22 cellular contexts compared by ENCODE assay signal in the genomic region with DNA sequence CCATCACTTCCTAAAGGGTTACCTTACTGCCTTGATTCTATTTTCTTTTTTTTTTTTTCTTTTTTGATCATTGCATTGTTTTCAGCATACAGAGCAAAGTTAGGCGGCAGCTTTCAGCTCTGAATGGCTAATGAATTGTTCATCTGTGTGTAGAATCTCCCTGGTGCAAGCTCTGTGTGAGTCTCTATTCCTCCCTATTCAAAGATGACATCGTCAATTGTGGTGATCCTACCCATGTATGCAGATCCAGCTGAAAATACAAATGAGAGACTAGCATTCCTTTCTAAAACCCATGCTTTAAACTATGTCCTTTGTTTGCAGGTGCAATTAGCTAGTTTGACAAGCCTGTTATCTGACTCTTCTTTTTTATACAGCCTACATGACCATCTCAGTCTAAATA.
DNase-seq lines count a peak whose midpoint lies in the region; ATAC-seq and TF ChIP-seq lines count a peak whose summit lies in the region.
"Had no signal": no experiment of that assay in that cellular context is flagged by ENCODE, and none has a peak within 500 bp of the region (broad histone marks: within the 10 kb centered on the region; RNA-seq: fewer than 3 reads in every experiment).

No MANE protein-coding gene starts in this region.

- intact Hi-C loops in CD4-positive, alpha-beta memory T cell (cut with micrococcal nuclease), result no loop called here
- intact Hi-C loops in adrenal gland (cut with DNase I), result no loop called here

- 89 to 94% (median 92%) methylated on average over 2 of the region's 2 CpGs for WGBS in adrenal gland, 4 donors

- POLR2A ChIA-PET in CD4-positive, alpha-beta memory T cell (lab: Charles Lee; ENCODE audit: partially characterized antibody), result no interaction called here

- TF ChIP-seq CTCF in GM23338 (conservative IDR thresholded peaks at IDR 0.05; ENCODE audit: low read depth in 2 of 2) (no peak), adrenal gland (IDR thresholded peaks at IDR 0.05) (no peak), brain microvascular endothelial cell (IDR thresholded peaks at IDR 0.05; ENCODE audit: low read depth, low read length, missing control alignments) (no peak)

- no peaks in the 10 kb centered on the region for H3K9me3 ChIP-seq in CD4-positive, alpha-beta memory T cell (ENCODE audit: control insufficient read depth in 1 of 2, low read length in 2 of 2)
- H3K9me3 ChIP-seq in adrenal gland (replicated peaks in 1 of 3), result no peaks in the 10 kb centered on the region
- H3K9me3 ChIP-seq: SK-N-SH had no signal

- CTCF ChIA-PET in CD4-positive, alpha-beta memory T cell (lab: Charles Lee; ENCODE audit: partially characterized antibody), result no interaction called here

- H2AFZ ChIP-seq in GM23338, result no peak overlapping the region
- H2AFZ ChIP-seq: GM23248 had no signal

- H3F3A ChIP-seq in GM23338 (replicated peaks; ENCODE audit: low read depth), result no peaks in the 10 kb centered on the region

- peaks cover 32 to 45% of the 10 kb centered on the region in 2 donors for H3K36me3 Mint-ChIP-seq in CD4-positive, alpha-beta memory T cell
- H3K36me3 Mint-ChIP-seq in GM23338 (ENCODE audit: low read depth), result peaks cover 3% of the 10 kb centered on the region; the same call in 1 of the 3 replicates
- H3K36me3 Mint-ChIP-seq in central memory CD8-positive, alpha-beta T cell (ENCODE audit: insufficient read depth), result peaks cover 5% of the 10 kb centered on the region

- DNase-seq in CD4-positive, alpha-beta memory T cell, result no peak
- peak; percentile 27 for DNase-seq in GM23338 (ENCODE audit: low spot score)
- DNase-seq in central memory CD8-positive, alpha-beta T cell (ENCODE audit: low spot score in 2 of 2), result no peak
- DNase-seq in midbrain (lab: John Stamatoyannopoulos, UW), result peak; percentile 11
- no peak for DNase-seq in adrenal gland
- no peak for DNase-seq in activated gamma-delta T cell treated with Interleukin-2 at 50 U/mL for 16 hours
- no peak for DNase-seq in brain microvascular endothelial cell
- DNase-seq: CD4-positive, CD25-positive, alpha-beta regulatory T cell; COR-L47; DMS79; GM23248; HCEC 1CT; KG1; NCI-H1092 treated with DMSO at 0.1 percent for 48 hours; NCI-H1436 treated with DMSO at 0.1 percent for 48 hours; NCI-H2029 treated with DMSO at 0.1 percent for 48 hours; NCI-H510A; NCI-H774; NK-92 treated with Interleukin-12 subunit alpha and Interleukin-12 subunit beta, amount 100 ng/mL, for 24 hours; SIG-M5; SK-N-SH had no signal

- peak overlapping the region in 1 of 8 donors; percentile 11 for H3K4me3 Mint-ChIP-seq in CD4-positive, alpha-beta memory T cell
- no peak overlapping the region for H3K4me3 Mint-ChIP-seq in GM23338
- no peak overlapping the region for H3K4me3 Mint-ChIP-seq in central memory CD8-positive, alpha-beta T cell
- H3K4me3 Mint-ChIP-seq: CD4-positive, CD25-positive, alpha-beta regulatory T cell had no signal

- H3K9me2 ChIP-seq in GM23338 (ENCODE audit: insufficient read depth), result no peaks in the 10 kb centered on the region

- H4K20me1 ChIP-seq in GM23338 (replicated peaks; ENCODE audit: insufficient read depth), result no peaks in the 10 kb centered on the region

- in situ Hi-C loops in brain microvascular endothelial cell (cut with HindIII; ENCODE audit: low pct_ligation_motif_present, low sequenced_read_pairs), result no loop called here

- ATAC-seq in GM23338, result peak; percentile 36; the same call in 2 of the 3 replicates
- ATAC-seq in central memory CD8-positive, alpha-beta T cell (replicated peaks; ENCODE audit: extremely low read depth, poor library complexity, severe bottlenecking), result no peak
- ATAC-seq: Panc1 had no signal

- no peak overlapping the region for H3K27ac ChIP-seq in CD4-positive, alpha-beta memory T cell (ENCODE audit: low read depth, low read length)
- H3K27ac ChIP-seq in GM23338 (ENCODE audit: low read depth), result no peak overlapping the region
- H3K27ac ChIP-seq in adrenal gland, result no peak overlapping the region
- no peak overlapping the region for H3K27ac ChIP-seq in brain microvascular endothelial cell
- H3K27ac ChIP-seq: GM23248 had no signal

- no peak overlapping the region for H3K4me3 ChIP-seq in CD4-positive, alpha-beta memory T cell (ENCODE audit: low read length in 2 of 2)
- H3K4me3 ChIP-seq in GM23338 (no peak overlapping the region), adrenal gland (no peak overlapping the region), brain microvascular endothelial cell (ENCODE audit: low read depth, low read length) (no peak overlapping the region)
- H3K4me3 ChIP-seq: GM23248 had no signal

- peaks cover 9% of the 10 kb centered on the region for H3K36me3 ChIP-seq in CD4-positive, alpha-beta memory T cell (ENCODE audit: insufficient read depth, low read length)
- H3K36me3 ChIP-seq in GM23338 (ENCODE audit: insufficient read depth), result no peaks in the 10 kb centered on the region
- H3K36me3 ChIP-seq in adrenal gland (replicated peaks in 1 of 2), result no peaks in the 10 kb centered on the region
- no peaks in the 10 kb centered on the region for H3K36me3 ChIP-seq in brain microvascular endothelial cell (replicated peaks)

- H3K27me3 Mint-ChIP-seq in CD4-positive, alpha-beta memory T cell, result no peaks in the 10 kb centered on the region
- no peaks in the 10 kb centered on the region for H3K27me3 Mint-ChIP-seq in GM23338 (ENCODE audit: insufficient read depth, low read depth, poor library complexity)
- no peaks in the 10 kb centered on the region for H3K27me3 Mint-ChIP-seq in central memory CD8-positive, alpha-beta T cell
- H3K27me3 Mint-ChIP-seq: CD4-positive, CD25-positive, alpha-beta regulatory T cell had no signal

- peak overlapping the region in 4 of 7 donors; percentile 2 to 71 (median 26) for H3K27ac Mint-ChIP-seq in CD4-positive, alpha-beta memory T cell
- no peak overlapping the region for H3K27ac Mint-ChIP-seq in GM23338
- peak overlapping the region; percentile 15 for H3K27ac Mint-ChIP-seq in central memory CD8-positive, alpha-beta T cell (ENCODE audit: low read depth)

- no peaks in the 10 kb centered on the region for H3K79me2 ChIP-seq in GM23338 (replicated peaks; ENCODE audit: insufficient read depth)

- H3K4me1 ChIP-seq in CD4-positive, alpha-beta memory T cell (ENCODE audit: insufficient read depth, low read length), result no peaks in the 10 kb centered on the region
- H3K4me1 ChIP-seq in GM23338 (ENCODE audit: insufficient read depth) (no peaks in the 10 kb centered on the region), adrenal gland (replicated peaks in 1 of 2) (no peaks in the 10 kb centered on the region)

- H3K4me2 ChIP-seq in GM23338, result no peak overlapping the region
- H3K4me2 ChIP-seq: SK-N-SH had no signal

- H3K4me1 Mint-ChIP-seq in CD4-positive, alpha-beta memory T cell, result peaks cover 3 to 11% (median 9%) of the 10 kb centered on the region in 4 donors
- peaks cover 5% of the 10 kb centered on the region for H3K4me1 Mint-ChIP-seq in GM23338
- peaks cover 5% of the 10 kb centered on the region for H3K4me1 Mint-ChIP-seq in central memory CD8-positive, alpha-beta T cell
- H3K4me1 Mint-ChIP-seq: CD4-positive, CD25-positive, alpha-beta regulatory T cell had no signal

- H3K9me3 Mint-ChIP-seq in CD4-positive, alpha-beta memory T cell, result peaks cover 0 to 9% (median 0%) of the 10 kb centered on the region in 8 donors
- H3K9me3 Mint-ChIP-seq in GM23338, result peaks cover 6% of the 10 kb centered on the region; the same call in 2 of the 3 replicates
- peaks cover 4% of the 10 kb centered on the region for H3K9me3 Mint-ChIP-seq in central memory CD8-positive, alpha-beta T cell

- no peak for TF ChIP-seq POLR2A in adrenal gland (IDR thresholded peaks at IDR 0.05)

- H3K27me3 ChIP-seq in CD4-positive, alpha-beta memory T cell (ENCODE audit: insufficient read depth, low read length), result no peaks in the 10 kb centered on the region
- H3K27me3 ChIP-seq in GM23338 (ENCODE audit: insufficient read depth) (no peaks in the 10 kb centered on the region), adrenal gland (no peaks in the 10 kb centered on the region), brain microvascular endothelial cell (replicated peaks) (no peaks in the 10 kb centered on the region)

TF ChIP-seq in GM23338, 12 proteins besides CTCF, POLR2A, EP300 and RAD21:
- no peak for TF ChIP-seq ZNF114 (CRISPR knock-in tag; IDR thresholded peaks at IDR 0.05)
- TF ChIP-seq, protein P1, sequence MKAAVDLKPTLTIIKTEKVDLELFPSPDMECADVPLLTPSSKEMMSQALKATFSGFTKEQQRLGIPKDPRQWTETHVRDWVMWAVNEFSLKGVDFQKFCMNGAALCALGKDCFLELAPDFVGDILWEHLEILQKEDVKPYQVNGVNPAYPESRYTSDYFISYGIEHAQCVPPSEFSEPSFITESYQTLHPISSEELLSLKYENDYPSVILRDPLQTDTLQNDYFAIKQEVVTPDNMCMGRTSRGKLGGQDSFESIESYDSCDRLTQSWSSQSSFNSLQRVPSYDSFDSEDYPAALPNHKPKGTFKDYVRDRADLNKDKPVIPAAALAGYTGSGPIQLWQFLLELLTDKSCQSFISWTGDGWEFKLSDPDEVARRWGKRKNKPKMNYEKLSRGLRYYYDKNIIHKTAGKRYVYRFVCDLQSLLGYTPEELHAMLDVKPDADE (IDR thresholded peaks at IDR 0.05), result no peak

Comparison
In these comparisons a context has a peak if more than half of its experiments do, and no peak if none do; other contexts are left out.
1. DNase-seq: peak in GM23338 (single experiment) and midbrain (single experiment); none in CD4-positive, alpha-beta memory T cell (0 of 5), central memory CD8-positive, alpha-beta T cell (0 of 2), adrenal gland (0 of 7), activated gamma-delta T cell treated with Interleukin-2 at 50 U/mL for 16 hours (single experiment) and brain microvascular endothelial cell (single experiment).